Comparison of ENCODE assay signal across 19 cellular contexts in the genomic region with DNA sequence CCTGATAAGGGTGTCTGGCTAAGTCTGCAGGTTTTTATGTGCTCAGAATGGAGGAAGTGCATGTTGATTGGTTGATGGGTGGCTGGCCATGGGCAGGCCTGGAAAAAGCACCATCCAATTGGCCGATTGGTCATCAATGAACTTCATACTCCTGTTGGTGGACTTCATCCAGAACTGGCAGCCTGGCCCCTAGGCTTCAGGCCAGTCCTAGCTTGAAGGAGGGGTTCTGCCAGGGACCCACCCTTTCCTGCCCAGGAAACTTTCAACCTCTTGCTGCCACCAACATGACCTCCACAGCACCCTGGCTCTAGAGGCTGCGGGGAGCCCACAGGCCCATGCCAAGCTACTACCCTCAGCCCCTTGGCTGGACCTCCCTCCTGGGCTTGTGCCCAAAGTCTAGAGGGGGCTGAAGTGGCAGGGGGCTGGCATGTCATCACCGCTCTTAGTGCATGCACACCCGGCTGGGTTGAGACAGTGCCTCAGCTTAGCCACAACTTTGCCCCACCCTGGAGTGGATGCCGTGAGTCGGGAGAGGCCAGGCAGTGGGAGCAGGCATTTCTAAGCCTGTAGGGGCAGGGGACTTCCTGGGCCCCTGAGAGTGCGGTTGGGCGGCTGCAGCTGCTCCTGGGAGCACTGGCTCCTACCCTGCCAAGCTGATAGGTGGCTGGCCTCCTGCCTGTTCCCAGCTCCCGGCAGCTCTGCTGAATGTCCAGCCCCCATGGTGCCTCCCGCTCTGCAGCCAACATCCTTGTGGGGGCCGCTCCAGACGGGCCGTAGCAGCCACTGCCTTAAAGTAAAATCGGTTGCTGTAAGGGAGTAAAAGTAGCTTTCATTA. TPM values are rescaled to one million over a fixed set of nuclear protein-coding genes. Genes with fewer than 3 reads are reported as not detected.
DNase-seq lines count a peak whose midpoint lies in the region; ATAC-seq, FAIRE-seq and TF ChIP-seq lines count a peak whose summit lies in the region.
"Had no signal": no experiment of that assay in that cellular context is flagged by ENCODE, and none has a peak within 500 bp of the region (broad histone marks: within the 10 kb centered on the region; RNA-seq: fewer than 3 reads in every experiment).

No MANE protein-coding gene starts in this region.

- DNase-seq in G401 (ENCODE audit: low spot score) = peak; percentile 24
- peak; percentile 28 for DNase-seq in astrocyte of the hippocampus (ENCODE audit: low read depth, low spot score)
- peak; percentile 74 for DNase-seq in left ventricle myocardium inferior
- DNase-seq in ovary = peak in 4 of 5 donors; percentile 22 to 61 (median 29)
- no peak for DNase-seq in retina
- no peak for DNase-seq in NCI-H226
- no peak for DNase-seq in D721Med (ENCODE audit: insufficient read length, low spot score)
- DNase-seq: activated effector memory CD4-positive, alpha-beta T cell treated with Interleukin-2 at 50 U/mL for 16 hours; brain microvascular endothelial cell; CD4-positive, alpha-beta T cell; effector CD8-positive, alpha-beta T cell; MV-4-11; NCI-H2029; NCI-H510A treated with DMSO at 0.1 percent for 48 hours; transverse colon had no signal

- H3K4me3 ChIP-seq in left ventricle myocardium inferior = peak overlapping the region; percentile 52
- no peak overlapping the region for H3K4me3 ChIP-seq in ovary
- H3K4me3 ChIP-seq: lung, transverse colon had no signal

- WGBS in ovary, 3 donors = 27 to 36% (median 33%) methylated on average over 14 of the region's 14 CpGs

- no peak for ATAC-seq in HG03139 (IDR thresholded peaks at IDR 0.05; ENCODE audit: unreplicated experiment)
- ATAC-seq: natural killer cell treated with Interleukin-12 subunit alpha and Interleukin-12 subunit beta and Interleukin-15 and Interleukin-18, amount 100 ng/mL, for 72 hours had no signal

- H3K9me3 ChIP-seq in left ventricle myocardium inferior (replicated peaks) (no peaks in the 10 kb centered on the region), ovary (no peaks in the 10 kb centered on the region)
- H3K9me3 ChIP-seq: transverse colon had no signal

- in situ Hi-C loops in G401 (cut with HindIII; ENCODE audit: low sequenced_read_pairs) = no loop called here

- TF ChIP-seq CTCF in left ventricle myocardium inferior (IDR thresholded peaks at IDR 0.05; ENCODE audit: borderline replicate concordance) (peak; percentile 13), ovary (IDR thresholded peaks at IDR 0.05) (no peak), D721Med (IDR thresholded peaks at IDR 0.05; ENCODE audit: insufficient read depth, missing control alignments) (no peak)

- H3K27me3 ChIP-seq in left ventricle myocardium inferior (ENCODE audit: low read depth) = no peaks in the 10 kb centered on the region
- H3K27me3 ChIP-seq in ovary = no peaks in the 10 kb centered on the region
- H3K27me3 ChIP-seq: brain microvascular endothelial cell, transverse colon had no signal

- H3K4me1 ChIP-seq in left ventricle myocardium inferior = peaks cover 63% of the 10 kb centered on the region
- H3K4me1 ChIP-seq in ovary (ENCODE audit: insufficient read depth) = peaks cover 1% of the 10 kb centered on the region

- no peak for FAIRE-seq in D721Med (lab: Jason Lieb, UNC)

- no peak for TF ChIP-seq EP300 in ovary (IDR thresholded peaks at IDR 0.05)

- intact Hi-C loops in left ventricle myocardium inferior (cut with micrococcal nuclease) = no loop called here
- intact Hi-C loops in ovary (cut with DNase I) = no loop called here

- H3K27ac ChIP-seq in left ventricle myocardium inferior (replicated peaks) (peak overlapping the region; percentile 82), ovary (no peak overlapping the region)
- H3K27ac ChIP-seq: brain microvascular endothelial cell, transverse colon, VCaP had no signal

- TF ChIP-seq POLR2A in ovary (IDR thresholded peaks at IDR 0.05) = no peak

- H3K36me3 ChIP-seq in left ventricle myocardium inferior (peaks cover 8% of the 10 kb centered on the region), ovary (no peaks in the 10 kb centered on the region)
- H3K36me3 ChIP-seq: transverse colon had no signal

RNA-seq across cellular contexts. Expression of gene DNAJC15, which starts 13.2 kb away (rescaled TPM):
- total RNA-seq in G401 (2014; rRNA removed; shearing (Covaris generic)) = 8.4 and 16.3 TPM in 2 replicates
- total RNA-seq in left ventricle myocardium inferior (30.1 TPM), ovary (1 to 10 TPM in 5 of 7 donors, under 1 TPM in 2; 0.23 to 6.2 (median 2.9) TPM)
- 1 to 10 TPM; 2.2 to 4.6 TPM for polyA plus RNA-seq in ovary

RNA-seq across cellular contexts. Expression of gene EPSTI1, which starts 44.6 kb away (rescaled TPM):
- total RNA-seq in G401 (2014; rRNA removed; shearing (Covaris generic)) = not detected in 2 replicates
- total RNA-seq in left ventricle myocardium inferior (2.6 TPM), ovary (10 to 100 TPM in 2 of 7 donors, 1 to 10 TPM in 5; 1.5 to 11.9 (median 5.4) TPM)
- 10 to 100 TPM in 1 of 2 donors, 1 to 10 TPM in 1; 5.0 to 20.8 TPM for polyA plus RNA-seq in ovary

Comparison
In these comparisons a context has a peak if more than half of its experiments do, and no peak if none do; other contexts are left out.
1. DNase-seq: peak in G401 (single experiment), astrocyte of the hippocampus (single experiment), left ventricle myocardium inferior (single experiment) and ovary (4 of 5); none in retina (single experiment), NCI-H226 (single experiment) and D721Med (single experiment).